Comparison of ENCODE assay signal across 19 cellular contexts in the genomic region with DNA sequence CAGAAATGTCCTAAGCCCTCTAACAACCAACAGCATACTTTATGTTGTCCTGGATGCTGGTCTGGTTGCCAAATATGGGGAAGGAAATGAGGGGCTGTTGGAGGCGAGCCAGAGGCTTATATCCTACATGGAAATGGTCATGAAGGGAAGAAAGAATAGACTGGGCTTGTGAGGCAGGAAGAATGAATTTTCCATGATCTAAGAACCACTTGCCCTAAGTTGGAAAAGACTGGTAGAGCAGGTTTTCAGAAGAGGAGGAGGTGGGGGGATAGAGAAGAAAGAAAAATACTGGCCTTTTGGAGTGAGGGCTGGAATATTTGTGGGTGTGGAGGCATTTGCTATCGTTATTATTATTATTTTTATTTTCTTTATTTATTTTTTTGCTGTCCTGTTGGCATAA.
DNase-seq lines count a peak whose midpoint lies in the region; ATAC-seq and TF ChIP-seq lines count a peak whose summit lies in the region.
"Had no signal": no experiment of that assay in that cellular context is flagged by ENCODE, and none has a peak within 500 bp of the region (broad histone marks: within the 10 kb centered on the region; RNA-seq: fewer than 3 reads in every experiment).

No MANE protein-coding gene starts in this region.

- H3K4me1 Mint-ChIP-seq in progenitor cell of endocrine pancreas (ENCODE audit: low read depth), result peaks cover 37% of the 10 kb centered on the region
- H3K4me1 Mint-ChIP-seq in activated naive CD8-positive, alpha-beta T cell treated with anti-CD3 and anti-CD28 coated beads, Interleukin-2, amount 50 U/mL, for 24 hours, result no peaks in the 10 kb centered on the region
- H3K4me1 Mint-ChIP-seq: CD4-positive, alpha-beta memory T cell had no signal

- peak overlapping the region; percentile 96 for H3K27ac Mint-ChIP-seq in progenitor cell of endocrine pancreas
- H3K27ac Mint-ChIP-seq in activated naive CD8-positive, alpha-beta T cell treated with anti-CD3 and anti-CD28 coated beads, Interleukin-2, amount 50 U/mL, for 24 hours, result no peak overlapping the region

- H3K4me3 Mint-ChIP-seq in progenitor cell of endocrine pancreas (ENCODE audit: low read depth), result no peak overlapping the region
- no peak overlapping the region for H3K4me3 Mint-ChIP-seq in activated naive CD8-positive, alpha-beta T cell treated with anti-CD3 and anti-CD28 coated beads, Interleukin-2, amount 50 U/mL, for 24 hours
- H3K4me3 Mint-ChIP-seq: CD4-positive, alpha-beta memory T cell had no signal

- H3K27me3 Mint-ChIP-seq in progenitor cell of endocrine pancreas, result no peaks in the 10 kb centered on the region
- peaks cover 4% of the 10 kb centered on the region for H3K27me3 Mint-ChIP-seq in activated naive CD8-positive, alpha-beta T cell treated with anti-CD3 and anti-CD28 coated beads, Interleukin-2, amount 50 U/mL, for 24 hours

- TF ChIP-seq CTCF in progenitor cell of endocrine pancreas (IDR thresholded peaks at IDR 0.05; ENCODE audit: unreplicated experiment), result no peak

- ATAC-seq in HG02938 (IDR thresholded peaks at IDR 0.05; ENCODE audit: unreplicated experiment), result no peak
- ATAC-seq in activated naive CD8-positive, alpha-beta T cell treated with anti-CD3 and anti-CD28 coated beads, Interleukin-2, amount 50 U/mL, for 24 hours, result no peak
- ATAC-seq: SK-N-SH treated with all-trans-retinoic acid at 6 μM for 48 hours had no signal

- peaks cover 22% of the 10 kb centered on the region for H3K9me3 Mint-ChIP-seq in progenitor cell of endocrine pancreas (ENCODE audit: low read depth)
- no peaks in the 10 kb centered on the region for H3K9me3 Mint-ChIP-seq in activated naive CD8-positive, alpha-beta T cell treated with anti-CD3 and anti-CD28 coated beads, Interleukin-2, amount 50 U/mL, for 24 hours

- peak overlapping the region; percentile 42 for H3K27ac ChIP-seq in epithelial cell of prostate
- H3K27ac ChIP-seq: Peyer's patch had no signal

- peaks cover 11% of the 10 kb centered on the region for H3K36me3 Mint-ChIP-seq in progenitor cell of endocrine pancreas (ENCODE audit: insufficient read depth)
- no peaks in the 10 kb centered on the region for H3K36me3 Mint-ChIP-seq in activated naive CD8-positive, alpha-beta T cell treated with anti-CD3 and anti-CD28 coated beads, Interleukin-2, amount 50 U/mL, for 24 hours (ENCODE audit: low read depth)
- H3K36me3 Mint-ChIP-seq: CD4-positive, alpha-beta memory T cell had no signal

- DNase-seq in DMS53 (lab: John Stamatoyannopoulos, UW) (peak; percentile 51), DMS53 treated with DMSO at 0.1 percent for 48 hours (lab: John Stamatoyannopoulos, UW; ENCODE audit: unreplicated experiment) (no peak), NCI-H510A treated with DMSO at 0.1 percent for 48 hours (lab: John Stamatoyannopoulos, UW) (peak; percentile 25), epithelial cell of prostate (ENCODE audit: low read depth, low spot score) (no peak), progenitor cell of endocrine pancreas (ENCODE audit: low spot score, unreplicated experiment) (no peak), AML-193 (lab: John Stamatoyannopoulos, UW) (no peak)
- no peak for DNase-seq in activated naive CD8-positive, alpha-beta T cell treated with anti-CD3 and anti-CD28 coated beads, Interleukin-2, amount 50 U/mL, for 24 hours
- DNase-seq: 8988T; CD4-positive, alpha-beta memory T cell; GF-D8; GOT3; MG63; NCI-H1105; NCI-H1694; NCI-H774; SHP77 treated with DMSO at 0.1 percent for 48 hours had no signal

Comparison
In these comparisons a context has a peak if more than half of its experiments do, and no peak if none do; other contexts are left out.
1. DNase-seq: peak in DMS53 (single experiment) and NCI-H510A treated with DMSO at 0.1 percent for 48 hours (single experiment); none in DMS53 treated with DMSO at 0.1 percent for 48 hours (single experiment), epithelial cell of prostate (single experiment), progenitor cell of endocrine pancreas (single experiment), AML-193 (0 of 2) and activated naive CD8-positive, alpha-beta T cell treated with anti-CD3 and anti-CD28 coated beads, Interleukin-2, amount 50 U/mL, for 24 hours (single experiment).